2 cellular contexts compared by ENCODE assay signal in the genomic region with DNA sequence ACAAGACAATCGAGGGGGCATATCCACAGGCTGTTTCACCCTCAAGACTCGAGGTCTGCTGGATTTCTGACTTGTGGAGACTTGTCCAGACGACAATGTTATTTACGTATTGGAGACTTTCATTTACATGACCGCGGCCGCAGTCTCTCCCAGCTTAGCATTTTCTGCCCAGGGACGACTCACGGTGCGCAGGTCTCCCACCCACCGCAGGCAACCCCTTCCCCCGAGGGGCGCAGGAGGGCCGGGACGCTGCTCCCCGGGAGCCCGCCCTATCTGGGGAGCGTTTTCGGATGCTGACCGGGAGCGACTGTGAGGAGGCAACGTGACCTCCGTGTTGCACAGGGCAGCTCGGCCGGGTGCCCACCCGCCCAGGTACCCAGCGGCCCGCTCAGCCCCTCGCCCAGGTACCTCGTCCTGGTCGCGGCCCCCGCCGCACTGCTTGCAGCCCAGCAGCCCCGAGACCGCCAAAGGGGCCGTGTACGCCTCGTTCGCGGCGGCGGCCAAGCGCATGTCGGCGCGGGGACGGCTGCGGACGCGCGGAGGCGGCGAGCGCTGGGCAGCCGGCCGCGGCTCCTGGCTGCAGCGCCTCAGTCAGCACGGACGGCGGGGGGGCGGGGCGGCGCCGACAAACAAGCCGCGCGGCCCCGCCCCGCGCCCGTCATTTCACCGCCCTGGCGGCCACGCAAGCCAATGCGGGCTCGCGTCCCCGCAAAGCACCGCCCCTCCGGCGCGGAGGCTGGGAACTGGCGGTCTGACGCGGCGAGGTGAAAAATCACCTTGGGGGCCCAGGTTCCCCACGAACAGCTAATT.
TF ChIP-seq lines count a peak whose summit lies in the region.

No MANE protein-coding gene starts in this region.

TF ChIP-seq in HEK293, 187 proteins besides CTCF, POLR2A, EP300 and RAD21 (continued from another document and continues in another):
- TF ChIP-seq, protein P1, sequence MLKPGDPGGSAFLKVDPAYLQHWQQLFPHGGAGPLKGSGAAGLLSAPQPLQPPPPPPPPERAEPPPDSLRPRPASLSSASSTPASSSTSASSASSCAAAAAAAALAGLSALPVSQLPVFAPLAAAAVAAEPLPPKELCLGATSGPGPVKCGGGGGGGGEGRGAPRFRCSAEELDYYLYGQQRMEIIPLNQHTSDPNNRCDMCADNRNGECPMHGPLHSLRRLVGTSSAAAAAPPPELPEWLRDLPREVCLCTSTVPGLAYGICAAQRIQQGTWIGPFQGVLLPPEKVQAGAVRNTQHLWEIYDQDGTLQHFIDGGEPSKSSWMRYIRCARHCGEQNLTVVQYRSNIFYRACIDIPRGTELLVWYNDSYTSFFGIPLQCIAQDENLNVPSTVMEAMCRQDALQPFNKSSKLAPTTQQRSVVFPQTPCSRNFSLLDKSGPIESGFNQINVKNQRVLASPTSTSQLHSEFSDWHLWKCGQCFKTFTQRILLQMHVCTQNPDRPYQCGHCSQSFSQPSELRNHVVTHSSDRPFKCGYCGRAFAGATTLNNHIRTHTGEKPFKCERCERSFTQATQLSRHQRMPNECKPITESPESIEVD (tag by site-specific recombination; IDR thresholded peaks at IDR 0.05) = no peak
- TF ChIP-seq ZNF23 (tag by site-specific recombination; IDR thresholded peaks at IDR 0.05; ENCODE audit: borderline replicate concordance) (no peak), OVOL3 (tag by site-specific recombination; IDR thresholded peaks at IDR 0.05) (no peak), ZNF132 (tag by site-specific recombination; IDR thresholded peaks at IDR 0.05; ENCODE audit: borderline replicate concordance) (no peak), ZNF214 (tag by site-specific recombination; IDR thresholded peaks at IDR 0.05; ENCODE audit: borderline replicate concordance) (no peak), RBAK (tag by site-specific recombination; IDR thresholded peaks at IDR 0.05) (no peak), ZNF777 (tag by site-specific recombination; IDR thresholded peaks at IDR 0.05; ENCODE audit: borderline replicate concordance) (no peak), ZNF112 (tag by site-specific recombination; IDR thresholded peaks at IDR 0.05) (no peak), ZNF341 (tag by site-specific recombination; IDR thresholded peaks at IDR 0.05; ENCODE audit: low read depth) (no peak; the same call in 1 of the 2 replicates), ZNF701 (tag by site-specific recombination; IDR thresholded peaks at IDR 0.05) (no peak), ZSCAN23 (tag by site-specific recombination; IDR thresholded peaks at IDR 0.05) (no peak), ZNF426 (tag by site-specific recombination; IDR thresholded peaks at IDR 0.05) (no peak), ZNF791 (tag by site-specific recombination; IDR thresholded peaks at IDR 0.05) (no peak)
- TF ChIP-seq, protein P2, sequence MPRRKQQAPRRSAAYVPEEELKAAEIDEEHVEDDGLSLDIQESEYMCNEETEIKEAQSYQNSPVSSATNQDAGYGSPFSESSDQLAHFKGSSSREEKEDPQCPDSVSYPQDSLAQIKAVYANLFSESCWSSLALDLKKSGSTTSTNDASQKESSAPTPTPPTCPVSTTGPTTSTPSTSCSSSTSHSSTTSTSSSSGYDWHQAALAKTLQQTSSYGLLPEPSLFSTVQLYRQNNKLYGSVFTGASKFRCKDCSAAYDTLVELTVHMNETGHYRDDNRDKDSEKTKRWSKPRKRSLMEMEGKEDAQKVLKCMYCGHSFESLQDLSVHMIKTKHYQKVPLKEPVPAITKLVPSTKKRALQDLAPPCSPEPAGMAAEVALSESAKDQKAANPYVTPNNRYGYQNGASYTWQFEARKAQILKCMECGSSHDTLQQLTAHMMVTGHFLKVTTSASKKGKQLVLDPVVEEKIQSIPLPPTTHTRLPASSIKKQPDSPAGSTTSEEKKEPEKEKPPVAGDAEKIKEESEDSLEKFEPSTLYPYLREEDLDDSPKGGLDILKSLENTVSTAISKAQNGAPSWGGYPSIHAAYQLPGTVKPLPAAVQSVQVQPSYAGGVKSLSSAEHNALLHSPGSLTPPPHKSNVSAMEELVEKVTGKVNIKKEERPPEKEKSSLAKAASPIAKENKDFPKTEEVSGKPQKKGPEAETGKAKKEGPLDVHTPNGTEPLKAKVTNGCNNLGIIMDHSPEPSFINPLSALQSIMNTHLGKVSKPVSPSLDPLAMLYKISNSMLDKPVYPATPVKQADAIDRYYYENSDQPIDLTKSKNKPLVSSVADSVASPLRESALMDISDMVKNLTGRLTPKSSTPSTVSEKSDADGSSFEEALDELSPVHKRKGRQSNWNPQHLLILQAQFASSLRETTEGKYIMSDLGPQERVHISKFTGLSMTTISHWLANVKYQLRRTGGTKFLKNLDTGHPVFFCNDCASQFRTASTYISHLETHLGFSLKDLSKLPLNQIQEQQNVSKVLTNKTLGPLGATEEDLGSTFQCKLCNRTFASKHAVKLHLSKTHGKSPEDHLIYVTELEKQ (tag by site-specific recombination; IDR thresholded peaks at IDR 0.05; ENCODE audit: borderline replicate concordance) = no peak; the same call in 1 of the 2 replicates
- TF ChIP-seq, protein P3, sequence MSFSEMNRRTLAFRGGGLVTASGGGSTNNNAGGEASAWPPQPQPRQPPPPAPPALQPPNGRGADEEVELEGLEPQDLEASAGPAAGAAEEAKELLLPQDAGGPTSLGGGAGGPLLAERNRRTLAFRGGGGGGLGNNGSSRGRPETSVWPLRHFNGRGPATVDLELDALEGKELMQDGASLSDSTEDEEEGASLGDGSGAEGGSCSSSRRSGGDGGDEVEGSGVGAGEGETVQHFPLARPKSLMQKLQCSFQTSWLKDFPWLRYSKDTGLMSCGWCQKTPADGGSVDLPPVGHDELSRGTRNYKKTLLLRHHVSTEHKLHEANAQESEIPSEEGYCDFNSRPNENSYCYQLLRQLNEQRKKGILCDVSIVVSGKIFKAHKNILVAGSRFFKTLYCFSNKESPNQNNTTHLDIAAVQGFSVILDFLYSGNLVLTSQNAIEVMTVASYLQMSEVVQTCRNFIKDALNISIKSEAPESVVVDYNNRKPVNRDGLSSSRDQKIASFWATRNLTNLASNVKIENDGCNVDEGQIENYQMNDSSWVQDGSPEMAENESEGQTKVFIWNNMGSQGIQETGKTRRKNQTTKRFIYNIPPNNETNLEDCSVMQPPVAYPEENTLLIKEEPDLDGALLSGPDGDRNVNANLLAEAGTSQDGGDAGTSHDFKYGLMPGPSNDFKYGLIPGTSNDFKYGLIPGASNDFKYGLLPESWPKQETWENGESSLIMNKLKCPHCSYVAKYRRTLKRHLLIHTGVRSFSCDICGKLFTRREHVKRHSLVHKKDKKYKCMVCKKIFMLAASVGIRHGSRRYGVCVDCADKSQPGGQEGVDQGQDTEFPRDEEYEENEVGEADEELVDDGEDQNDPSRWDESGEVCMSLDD (tag by site-specific recombination; IDR thresholded peaks at IDR 0.05) = 0 out of 2 replicates have a peak, but pooled peaks have one; percentile 50
- TF ChIP-seq, protein P4, sequence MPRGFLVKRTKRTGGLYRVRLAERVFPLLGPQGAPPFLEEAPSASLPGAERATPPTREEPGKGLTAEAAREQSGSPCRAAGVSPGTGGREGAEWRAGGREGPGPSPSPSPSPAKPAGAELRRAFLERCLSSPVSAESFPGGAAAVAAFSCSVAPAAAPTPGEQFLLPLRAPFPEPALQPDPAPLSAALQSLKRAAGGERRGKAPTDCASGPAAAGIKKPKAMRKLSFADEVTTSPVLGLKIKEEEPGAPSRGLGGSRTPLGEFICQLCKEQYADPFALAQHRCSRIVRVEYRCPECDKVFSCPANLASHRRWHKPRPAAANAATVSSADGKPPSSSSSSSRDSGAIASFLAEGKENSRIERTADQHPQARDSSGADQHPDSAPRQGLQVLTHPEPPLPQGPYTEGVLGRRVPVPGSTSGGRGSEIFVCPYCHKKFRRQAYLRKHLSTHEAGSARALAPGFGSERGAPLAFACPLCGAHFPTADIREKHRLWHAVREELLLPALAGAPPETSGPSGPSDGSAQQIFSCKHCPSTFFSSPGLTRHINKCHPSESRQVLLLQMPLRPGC (tag by site-specific recombination; IDR thresholded peaks at IDR 0.05) = peak; percentile 35; the same call in 1 of the 2 replicates

TF ChIP-seq in SK-N-SH treated with all-trans-retinoic acid at 6 μM for 48 hours, 23 proteins besides CTCF, POLR2A, EP300 and RAD21 (continued from another document):
- TF ChIP-seq, protein P5, sequence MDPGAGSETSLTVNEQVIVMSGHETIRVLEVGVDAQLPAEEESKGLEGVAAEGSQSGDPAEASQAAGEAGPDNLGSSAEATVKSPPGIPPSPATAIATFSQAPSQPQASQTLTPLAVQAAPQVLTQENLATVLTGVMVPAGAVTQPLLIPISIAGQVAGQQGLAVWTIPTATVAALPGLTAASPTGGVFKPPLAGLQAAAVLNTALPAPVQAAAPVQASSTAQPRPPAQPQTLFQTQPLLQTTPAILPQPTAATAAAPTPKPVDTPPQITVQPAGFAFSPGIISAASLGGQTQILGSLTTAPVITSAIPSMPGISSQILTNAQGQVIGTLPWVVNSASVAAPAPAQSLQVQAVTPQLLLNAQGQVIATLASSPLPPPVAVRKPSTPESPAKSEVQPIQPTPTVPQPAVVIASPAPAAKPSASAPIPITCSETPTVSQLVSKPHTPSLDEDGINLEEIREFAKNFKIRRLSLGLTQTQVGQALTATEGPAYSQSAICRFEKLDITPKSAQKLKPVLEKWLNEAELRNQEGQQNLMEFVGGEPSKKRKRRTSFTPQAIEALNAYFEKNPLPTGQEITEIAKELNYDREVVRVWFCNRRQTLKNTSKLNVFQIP (CRISPR knock-in tag; IDR thresholded peaks at IDR 0.05; ENCODE audit: borderline replicate concordance, low read depth) = no peak
